Comparison of ENCODE assay signal across 13 cellular contexts in the genomic region with DNA sequence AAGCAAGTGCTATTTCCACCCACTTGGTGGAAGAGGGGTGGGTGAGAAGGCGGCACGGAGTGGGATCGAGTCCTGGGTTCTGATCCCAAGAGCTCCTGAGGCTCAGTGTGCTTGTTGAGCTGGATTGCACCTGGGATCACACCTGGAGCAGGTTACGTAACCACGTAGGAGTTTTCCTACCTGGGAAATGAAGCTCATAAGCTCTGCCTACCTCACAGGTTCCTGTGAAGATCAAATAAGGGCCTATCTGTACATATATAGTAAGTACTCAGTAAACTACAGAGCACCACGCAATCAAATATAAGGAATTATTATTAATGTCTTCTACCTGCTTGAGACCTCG. TPM values are rescaled to one million over a fixed set of nuclear protein-coding genes. Genes with fewer than 3 reads are reported as not detected.
A peak's percentile ranks its signal among the peaks of the same experiment; 100 is the strongest.
DNase-seq lines count a peak whose midpoint lies in the region; ATAC-seq, FAIRE-seq and TF ChIP-seq lines count a peak whose summit lies in the region.
"Had no signal": no experiment of that assay in that cellular context is flagged by ENCODE, and none has a peak within 500 bp of the region (broad histone marks: within the 10 kb centered on the region; RNA-seq: fewer than 3 reads in every experiment).

No MANE protein-coding gene starts in this region.

- H3K9me3 ChIP-seq in HepG2 (ENCODE audit: low read length) (no peaks in the 10 kb centered on the region), right lobe of liver (no peaks in the 10 kb centered on the region)
- H3K9me3 ChIP-seq: prostate gland had no signal

- peaks cover 60% of the 10 kb centered on the region for H3K79me2 ChIP-seq in HepG2 (ENCODE audit: insufficient read depth, low read length)

- no peak overlapping the region for H3K9ac ChIP-seq in HepG2 (ENCODE audit: insufficient read depth, low read depth, low read length)

- H2AFZ ChIP-seq in HepG2 (ENCODE audit: low read length), result no peak overlapping the region

- no peak overlapping the region for H3K4me2 ChIP-seq in HepG2 (ENCODE audit: low read depth, low read length)

- no peak for ATAC-seq in HepG2
- no peak for ATAC-seq in right lobe of liver
- ATAC-seq in activated T-helper 17 cell treated with anti-CD3 and anti-CD28 coated beads, Interleukin-2, amount 50 U/mL, for 72 hours (replicated peaks), result no peak
- no peak for ATAC-seq in naive thymus-derived CD8-positive, alpha-beta T cell
- ATAC-seq in GM21825 (IDR thresholded peaks at IDR 0.05; ENCODE audit: unreplicated experiment), result no peak
- ATAC-seq in HG03460 (IDR thresholded peaks at IDR 0.05; ENCODE audit: unreplicated experiment), result no peak
- no peak for ATAC-seq in GM18870 (IDR thresholded peaks at IDR 0.05; ENCODE audit: unreplicated experiment)

- peaks cover 21% of the 10 kb centered on the region for H4K20me1 ChIP-seq in HepG2 (ENCODE audit: insufficient read depth, low read length)

- no peaks in the 10 kb centered on the region for H3K27me3 ChIP-seq in HepG2 (ENCODE audit: control insufficient read depth in 1 of 2, insufficient read depth in 2 of 2, low read length in 2 of 2)
- no peaks in the 10 kb centered on the region for H3K27me3 ChIP-seq in right lobe of liver

- peak overlapping the region; percentile 95 for H3K27ac Mint-ChIP-seq in activated T-helper 17 cell treated with anti-CD3 and anti-CD28 coated beads, Interleukin-2, amount 50 U/mL, for 72 hours
- H3K27ac Mint-ChIP-seq in naive thymus-derived CD8-positive, alpha-beta T cell, result peak overlapping the region in 7 of 10 donors; percentile 19 to 94 (median 88)

- DNase-seq in HepG2 (ENCODE audit: low spot score) (no peak), right lobe of liver (no peak), AG08395 (ENCODE audit: low spot score) (no peak)
- DNase-seq in naive thymus-derived CD8-positive, alpha-beta T cell, result no peak
- DNase-seq: activated T-cell treated with anti-CD3 and anti-CD28 coated beads, Interleukin-2, amount 50 U/mL, for 48 hours; WERI-Rb-1 had no signal

- H3K4me1 ChIP-seq in HepG2 (ENCODE audit: insufficient read depth, low read length) (peaks cover 84% of the 10 kb centered on the region), right lobe of liver (peaks cover 0 to 36% (median 6%) of the 10 kb centered on the region in 4 donors)
- H3K4me1 ChIP-seq: prostate gland had no signal

- H3K36me3 ChIP-seq in HepG2 (replicated peaks in 1 of 2; ENCODE audit: control insufficient read depth in 1 of 2, insufficient read depth in 2 of 2, low read length in 2 of 2) (peaks cover 16 to 31% of the 10 kb centered on the region in 2 experiments), right lobe of liver (peaks cover 0 to 3% (median 0%) of the 10 kb centered on the region in 4 donors)
- H3K36me3 ChIP-seq: prostate gland, WERI-Rb-1 had no signal

- no peaks in the 10 kb centered on the region for H3K27me3 Mint-ChIP-seq in activated T-helper 17 cell treated with anti-CD3 and anti-CD28 coated beads, Interleukin-2, amount 50 U/mL, for 72 hours
- H3K27me3 Mint-ChIP-seq in naive thymus-derived CD8-positive, alpha-beta T cell, result no peaks in the 10 kb centered on the region
- H3K27me3 Mint-ChIP-seq: brain had no signal

- no peaks in the 10 kb centered on the region for H3K9me3 Mint-ChIP-seq in activated T-helper 17 cell treated with anti-CD3 and anti-CD28 coated beads, Interleukin-2, amount 50 U/mL, for 72 hours
- no peaks in the 10 kb centered on the region for H3K9me3 Mint-ChIP-seq in naive thymus-derived CD8-positive, alpha-beta T cell
- H3K9me3 Mint-ChIP-seq: brain had no signal

- no peak for TF ChIP-seq RAD21 in HepG2 (CRISPR knock-in tag; IDR thresholded peaks at IDR 0.05)

- no peak for FAIRE-seq in HepG2 (lab: Jason Lieb, UNC)
- FAIRE-seq: endometrium had no signal

- H3K27ac ChIP-seq in HepG2 (ENCODE audit: extremely low read length, insufficient read depth, low read length) (peak overlapping the region; percentile 23), right lobe of liver (peak overlapping the region in 1 of 3 donors; percentile 50)
- H3K27ac ChIP-seq: prostate gland, WERI-Rb-1 had no signal

- TF ChIP-seq CTCF in HepG2 (CRISPR knock-in tag; IDR thresholded peaks at IDR 0.05), result no peak
- no peak for TF ChIP-seq CTCF in right lobe of liver (IDR thresholded peaks at IDR 0.05)

- in situ Hi-C loops in HepG2 (cut with HindIII; ENCODE audit: extremely low pct_ligation_motif_present, low pct_unique_long_range_greater_than_20kb), result no loop called here

- H3K4me1 Mint-ChIP-seq in activated T-helper 17 cell treated with anti-CD3 and anti-CD28 coated beads, Interleukin-2, amount 50 U/mL, for 72 hours, result peaks cover 40% of the 10 kb centered on the region
- H3K4me1 Mint-ChIP-seq in naive thymus-derived CD8-positive, alpha-beta T cell, result peaks cover 18 to 72% (median 48%) of the 10 kb centered on the region in 4 donors

- TF ChIP-seq POLR2A in HepG2 (IDR thresholded peaks at IDR 0.05; ENCODE audit: insufficient read depth in 1 of 2, low read depth in 2 of 2, low read length in 2 of 2) (no peak), right lobe of liver (IDR thresholded peaks at IDR 0.05) (no peak)

- TF ChIP-seq EP300 in HepG2 (IDR thresholded peaks at IDR 0.05; ENCODE audit: low read depth in 2 of 2, low read length in 2 of 2), result no peak
- no peak for TF ChIP-seq EP300 in HepG2 (CRISPR knock-in tag; IDR thresholded peaks at IDR 0.05; ENCODE audit: borderline replicate concordance)

- POLR2A ChIA-PET in HepG2 (lab: Yijun Ruan, JAX), result no interaction called here
- POLR2A ChIA-PET in naive thymus-derived CD8-positive, alpha-beta T cell (lab: Charles Lee), result no interaction called here

- 98% methylated on average over 7 of the region's 7 CpGs for WGBS in HepG2 (ENCODE audit: low lambda C conversion rate)
- 92% methylated on average over 7 of the region's 7 CpGs for WGBS in right lobe of liver (ENCODE audit: insufficient coverage, low coverage, low lambda C conversion rate, missing lambda C conversion rate)

- H3K36me3 Mint-ChIP-seq in activated T-helper 17 cell treated with anti-CD3 and anti-CD28 coated beads, Interleukin-2, amount 50 U/mL, for 72 hours (ENCODE audit: low read depth), result peaks cover 56% of the 10 kb centered on the region
- peaks cover 0 to 27% (median 10%) of the 10 kb centered on the region in 3 donors for H3K36me3 Mint-ChIP-seq in naive thymus-derived CD8-positive, alpha-beta T cell

- intact Hi-C loops in HepG2 (cut with micrococcal nuclease; ENCODE audit: unreplicated experiment) (no loop called here), right lobe of liver (cut with DNase I) (loop anchor here in 1 of 2 donors (10.0 kb wide), 1 partner anchor 50 kb away; no protein-coding TSS in a partner anchor)

- CTCF ChIA-PET in HepG2 (lab: Yijun Ruan, JAX; ENCODE audit: low intra/inter-chr PET ratio, low total read pairs), result no interaction called here

- H3K4me3 Mint-ChIP-seq in activated T-helper 17 cell treated with anti-CD3 and anti-CD28 coated beads, Interleukin-2, amount 50 U/mL, for 72 hours, result peak overlapping the region; percentile 76
- H3K4me3 Mint-ChIP-seq in naive thymus-derived CD8-positive, alpha-beta T cell, result peak overlapping the region in 3 of 10 donors; percentile 21 to 63 (median 61)
- H3K4me3 Mint-ChIP-seq: brain had no signal

- H3K4me3 ChIP-seq in HepG2 (replicated peaks in 1 of 3; ENCODE audit: insufficient read depth in 1 of 3, low read depth in 2 of 3, low read length in 3 of 3) (no peak overlapping the region), right lobe of liver (no peak overlapping the region)
- H3K4me3 ChIP-seq: prostate gland had no signal

- BruUV-seq in HepG2 (replicated peaks; lab: Mats Ljungman, UMichigan), result no TSS peak

TF ChIP-seq in HepG2, 621 proteins besides CTCF, POLR2A, EP300 and RAD21:
- no peak for TF ChIP-seq ZNF556 (CRISPR knock-in tag; IDR thresholded peaks at IDR 0.05; ENCODE audit: borderline replicate concordance)
- TF ChIP-seq FOXC1 (CRISPR knock-in tag; IDR thresholded peaks at IDR 0.05; ENCODE audit: borderline replicate concordance), result no peak
- TF ChIP-seq CEBPB (IDR thresholded peaks at IDR 0.05; ENCODE audit: borderline replicate concordance, low read depth, low read length), result peak; percentile 27; the same call in 1 of the 2 replicates

RNA-seq across cellular contexts. Expression of a gene that starts 11.0 kb away (rescaled TPM):
- 28.6 and 46.5 TPM in 2 replicates for total RNA-seq in HepG2 (2016; rRNA removed; fragmentation: Illumina TruSeq; extraction: Trizol)
- 8.3 and 10.0 TPM in 2 replicates for total RNA-seq in HepG2 (2016; cell fraction: cytosol; rRNA removed; fragmentation: Illumina TruSeq; extraction: Trizol; ENCODE audit: low read depth)
- total RNA-seq in HepG2 (2016; cell fraction: insoluble cytoplasmic fraction; rRNA removed; fragmentation: Illumina TruSeq; extraction: Trizol), result 22.8 and 44.6 TPM in 2 replicates
- 11.8 and 17.8 TPM in 2 replicates for total RNA-seq in HepG2 (2016; cell fraction: membrane; rRNA removed; fragmentation: Illumina TruSeq; extraction: Trizol)
- total RNA-seq in HepG2 (2016; cell fraction: nucleus; rRNA removed; fragmentation: Illumina TruSeq; extraction: Trizol), result 80.8 and 107 TPM in 2 replicates
- polyA plus RNA-seq in HepG2 (2011; rRNA removed), result 114 and 121 TPM in 2 replicates
- polyA plus RNA-seq in HepG2 (2011; cell fraction: cytosol; rRNA removed), result 149 and 162 TPM in 2 replicates
- polyA plus RNA-seq in HepG2 (2011; cell fraction: nucleus; rRNA removed), result 224 and 235 TPM in 2 replicates
- 89.5 and 105 TPM in 2 replicates for polyA plus RNA-seq in HepG2 (2012)
- polyA plus RNA-seq in HepG2 (2016; cell fraction: cytosol; fragmentation: Illumina TruSeq; extraction: Trizol; ENCODE audit: low read depth), result 2.8 and 3.1 TPM in 2 replicates
- 16.2 and 18.5 TPM in 2 replicates for polyA plus RNA-seq in HepG2 (2016; cell fraction: insoluble cytoplasmic fraction; fragmentation: Illumina TruSeq; extraction: Trizol; ENCODE audit: low read depth)
- 4.5 and 6.4 TPM in 2 replicates for polyA plus RNA-seq in HepG2 (2016; cell fraction: membrane; fragmentation: Illumina TruSeq; extraction: Trizol; ENCODE audit: low read depth)
- 80.1 and 82.3 TPM in 2 replicates for polyA plus RNA-seq in HepG2 (2016; cell fraction: nucleus; fragmentation: Illumina TruSeq; extraction: Trizol; ENCODE audit: insufficient read depth, low read depth)
- polyA minus RNA-seq in HepG2 (2011; rRNA and poly(A)+ RNA removed; ENCODE audit: low replicate concordance), result 256 and 622 TPM in 2 replicates
- polyA minus RNA-seq in HepG2 (2011; cell fraction: cytosol; rRNA and poly(A)+ RNA removed), result 144 and 165 TPM in 2 replicates
- 343 and 354 TPM in 2 replicates for polyA minus RNA-seq in HepG2 (2011; cell fraction: nucleus; rRNA and poly(A)+ RNA removed)
- total RNA-seq in right lobe of liver, result 10 to 100 TPM; 11.9 to 31.2 (median 20.0) TPM
- 10 to 100 TPM; 39.6 to 49.3 TPM for total RNA-seq in activated T-helper 17 cell treated with anti-CD3 and anti-CD28 coated beads, Interleukin-2, amount 50 U/mL, for 72 hours
- 10 to 100 TPM; 34.9 to 38.8 TPM for total RNA-seq in naive thymus-derived CD8-positive, alpha-beta T cell
- polyA plus RNA-seq in naive thymus-derived CD8-positive, alpha-beta T cell, result 10 to 100 TPM in 2 of 3 donors, 1 to 10 TPM in 1; 5.0 to 15.5 (median 11.8) TPM
